Comparison of ENCODE assay signal across 10 cellular contexts in genomic region chr17:76716834-76717205, GRCh38. TPM values are rescaled to one million over a fixed set of nuclear protein-coding genes. Genes with fewer than 3 reads are reported as not detected.
DNase-seq lines count a peak whose midpoint lies in the region; ATAC-seq, FAIRE-seq and TF ChIP-seq lines count a peak whose summit lies in the region.
"Had no signal": no experiment of that assay in that cellular context is flagged by ENCODE, and none has a peak within 500 bp of the region (broad histone marks: within the 10 kb centered on the region; RNA-seq: fewer than 3 reads in every experiment).

No MANE protein-coding gene starts in this region.

- H3K4me3 ChIP-seq in right lobe of liver, result no peak overlapping the region
- H3K4me3 ChIP-seq in HepG2 (replicated peaks in 1 of 3; ENCODE audit: insufficient read depth in 1 of 3, low read depth in 2 of 3, low read length in 3 of 3), result no peak overlapping the region
- H3K4me3 ChIP-seq in astrocyte (ENCODE audit: insufficient read depth, low read depth, low read length), result peak overlapping the region; percentile 40
- no peak overlapping the region for H3K4me3 ChIP-seq in upper lobe of right lung

- H3K27ac ChIP-seq in right lobe of liver, result peak overlapping the region in 2 of 3 donors; percentile 24 to 36
- no peak overlapping the region for H3K27ac ChIP-seq in HepG2 (ENCODE audit: extremely low read length, insufficient read depth, low read length)
- peak overlapping the region; percentile 99 for H3K27ac ChIP-seq in astrocyte (ENCODE audit: low read depth, low read length)
- H3K27ac ChIP-seq in upper lobe of right lung, result peak overlapping the region; percentile 78

- TF ChIP-seq POLR2A in right lobe of liver (IDR thresholded peaks at IDR 0.05) (no peak), HepG2 (IDR thresholded peaks at IDR 0.05; ENCODE audit: insufficient read depth in 1 of 2, low read depth in 2 of 2, low read length in 2 of 2) (no peak)

- DNase-seq in right lobe of liver (no peak), HepG2 (ENCODE audit: low spot score) (no peak), astrocyte (ENCODE audit: low read depth) (peak; percentile 95), kidney glomerular epithelial cell (lab: John Stamatoyannopoulos, UW) (peak; percentile 49), upper lobe of right lung (peak; percentile 28), glutamatergic neuron (no peak), NCI-H1417 (lab: John Stamatoyannopoulos, UW) (no peak), anterior cingulate cortex (lab: John Stamatoyannopoulos, UW) (no peak)
- DNase-seq: activated gamma-delta T cell, Karpas-422 had no signal

- peak overlapping the region; percentile 69 for H3K4me3 Mint-ChIP-seq in astrocyte (ENCODE audit: unreplicated experiment)
- H3K4me3 Mint-ChIP-seq in glutamatergic neuron (ENCODE audit: unreplicated experiment), result no peak overlapping the region

- TF ChIP-seq CTCF in right lobe of liver (IDR thresholded peaks at IDR 0.05), result no peak
- no peak for TF ChIP-seq CTCF in HepG2 (CRISPR knock-in tag; IDR thresholded peaks at IDR 0.05)
- TF ChIP-seq CTCF in astrocyte (IDR thresholded peaks at IDR 0.05; ENCODE audit: insufficient read depth, low read depth, low read length), result no peak
- TF ChIP-seq CTCF in upper lobe of right lung (IDR thresholded peaks at IDR 0.05), result no peak
- TF ChIP-seq CTCF in glutamatergic neuron (IDR thresholded peaks at IDR 0.05; ENCODE audit: partially characterized antibody, unreplicated experiment), result no peak

- peaks cover 0 to 4% (median 0%) of the 10 kb centered on the region in 4 donors for H3K4me1 ChIP-seq in right lobe of liver
- H3K4me1 ChIP-seq in HepG2 (ENCODE audit: insufficient read depth, low read length), result peaks cover 18% of the 10 kb centered on the region
- H3K4me1 ChIP-seq in astrocyte (ENCODE audit: insufficient read depth, low read length), result peaks cover 30% of the 10 kb centered on the region
- peaks cover 26% of the 10 kb centered on the region for H3K4me1 ChIP-seq in upper lobe of right lung

- BruUV-seq in HepG2 (replicated peaks; lab: Mats Ljungman, UMichigan), result no TSS peak

- H2AFZ ChIP-seq in HepG2 (ENCODE audit: low read length) (no peak overlapping the region), astrocyte (ENCODE audit: low read depth, low read length) (no peak overlapping the region)

- no peak overlapping the region for H3K4me2 ChIP-seq in HepG2 (ENCODE audit: low read depth, low read length)
- H3K4me2 ChIP-seq in astrocyte (ENCODE audit: low read length), result peak overlapping the region; percentile 78

- CTCF ChIA-PET in HepG2 (lab: Yijun Ruan, JAX; ENCODE audit: low intra/inter-chr PET ratio, low total read pairs), result no interaction called here

- WGBS in right lobe of liver (ENCODE audit: insufficient coverage, low coverage, low lambda C conversion rate, missing lambda C conversion rate), result 73% methylated on average over 4 of the region's 6 CpGs
- 95% methylated on average over 6 of the region's 6 CpGs for WGBS in HepG2 (ENCODE audit: low lambda C conversion rate)

- H3K79me2 ChIP-seq in HepG2 (ENCODE audit: insufficient read depth, low read length) (peaks cover 3% of the 10 kb centered on the region), astrocyte (ENCODE audit: insufficient read depth, low read length) (peaks cover 53% of the 10 kb centered on the region)

- intact Hi-C loops in right lobe of liver (cut with DNase I) (no loop called here), HepG2 (cut with micrococcal nuclease; ENCODE audit: unreplicated experiment) (no loop called here), upper lobe of right lung (cut with DNase I) (no loop called here)

- TF ChIP-seq RAD21 in HepG2 (CRISPR knock-in tag; IDR thresholded peaks at IDR 0.05), result no peak

- in situ Hi-C loops in HepG2 (cut with HindIII; ENCODE audit: extremely low pct_ligation_motif_present, low pct_unique_long_range_greater_than_20kb), result loop anchor here (5.0 kb wide), 1 partner anchor 35 kb away; no protein-coding TSS in a partner anchor

- H3K27me3 Mint-ChIP-seq in astrocyte (ENCODE audit: low read depth, unreplicated experiment), result no peaks in the 10 kb centered on the region
- no peaks in the 10 kb centered on the region for H3K27me3 Mint-ChIP-seq in glutamatergic neuron (ENCODE audit: unreplicated experiment)

- no peak for TF ChIP-seq EP300 in HepG2 (IDR thresholded peaks at IDR 0.05; ENCODE audit: low read depth in 2 of 2, low read length in 2 of 2)
- no peak for TF ChIP-seq EP300 in HepG2 (CRISPR knock-in tag; IDR thresholded peaks at IDR 0.05; ENCODE audit: borderline replicate concordance)

- no peaks in the 10 kb centered on the region; the same call in 1 of the 2 replicates for H4K20me1 ChIP-seq in HepG2 (ENCODE audit: insufficient read depth, low read length)
- H4K20me1 ChIP-seq in astrocyte (ENCODE audit: insufficient read depth, low read length), result peaks cover 70% of the 10 kb centered on the region

- H3K4me1 Mint-ChIP-seq in astrocyte (ENCODE audit: low read depth, unreplicated experiment) (peaks cover 23% of the 10 kb centered on the region), glutamatergic neuron (ENCODE audit: low read depth, unreplicated experiment) (peaks cover 14% of the 10 kb centered on the region)

- H3K9me3 ChIP-seq in right lobe of liver (no peaks in the 10 kb centered on the region), HepG2 (ENCODE audit: low read length) (no peaks in the 10 kb centered on the region), astrocyte (ENCODE audit: insufficient read depth, low read depth, low read length) (no peaks in the 10 kb centered on the region), upper lobe of right lung (no peaks in the 10 kb centered on the region)

- POLR2A ChIA-PET in HepG2 (lab: Yijun Ruan, JAX), result interaction anchor here (0.8 to 2.4 kb wide), 2 partner anchors 9 to 45 kb away, joined by 4 to 15 read pairs; partner anchors contain the start of genes JMJD6 and METTL23

- H3K9ac ChIP-seq in HepG2 (ENCODE audit: insufficient read depth, low read depth, low read length), result no peak overlapping the region
- H3K9ac ChIP-seq in astrocyte (ENCODE audit: low read length), result peak overlapping the region; percentile 86

- H3K27me3 ChIP-seq in right lobe of liver (no peaks in the 10 kb centered on the region), HepG2 (ENCODE audit: control insufficient read depth in 1 of 2, insufficient read depth in 2 of 2, low read length in 2 of 2) (no peaks in the 10 kb centered on the region), astrocyte (ENCODE audit: insufficient read depth, low read length) (no peaks in the 10 kb centered on the region), upper lobe of right lung (no peaks in the 10 kb centered on the region)

- H3K27ac Mint-ChIP-seq in astrocyte (ENCODE audit: unreplicated experiment), result peak overlapping the region; percentile 97
- H3K27ac Mint-ChIP-seq in glutamatergic neuron (ENCODE audit: unreplicated experiment), result no peak overlapping the region

- H3K9me3 Mint-ChIP-seq in astrocyte (ENCODE audit: unreplicated experiment) (no peaks in the 10 kb centered on the region), glutamatergic neuron (ENCODE audit: unreplicated experiment) (no peaks in the 10 kb centered on the region)

- FAIRE-seq in HepG2 (lab: Jason Lieb, UNC) (no peak), astrocyte (lab: Jason Lieb, UNC) (no peak)

- ATAC-seq in right lobe of liver, result no peak
- no peak for ATAC-seq in HepG2
- no peak for ATAC-seq in upper lobe of right lung

- H3K36me3 Mint-ChIP-seq in astrocyte (ENCODE audit: low read depth, unreplicated experiment) (peaks cover 19% of the 10 kb centered on the region), glutamatergic neuron (ENCODE audit: unreplicated experiment) (no peaks in the 10 kb centered on the region)

- peaks cover 10 to 84% (median 45%) of the 10 kb centered on the region in 4 donors for H3K36me3 ChIP-seq in right lobe of liver
- peaks cover 33 to 78% of the 10 kb centered on the region in 2 experiments for H3K36me3 ChIP-seq in HepG2 (replicated peaks in 1 of 2; ENCODE audit: control insufficient read depth in 1 of 2, insufficient read depth in 2 of 2, low read length in 2 of 2)
- peaks cover 52% of the 10 kb centered on the region for H3K36me3 ChIP-seq in astrocyte (ENCODE audit: insufficient read depth, low read length)
- peaks cover 89% of the 10 kb centered on the region for H3K36me3 ChIP-seq in upper lobe of right lung

RNA-seq across cellular contexts. Expression of gene MXRA7, which starts 6.1 kb away (rescaled TPM):
- total RNA-seq in right lobe of liver (10 to 100 TPM in 5 of 6 experiments, 1 to 10 TPM in 1; 7.7 to 25.4 (median 15.3) TPM), HepG2 (2016; rRNA removed; fragmentation: Illumina TruSeq; extraction: Trizol) (28.0 and 44.8 TPM in 2 replicates), astrocyte (177 and 179 TPM in 2 replicates), upper lobe of right lung (159 TPM), glutamatergic neuron (ENCODE audit: unreplicated experiment) (236 TPM)
- 22.8 and 24.5 TPM in 2 replicates for total RNA-seq in HepG2 (2016; cell fraction: cytosol; rRNA removed; fragmentation: Illumina TruSeq; extraction: Trizol; ENCODE audit: low read depth)
- total RNA-seq in HepG2 (2016; cell fraction: insoluble cytoplasmic fraction; rRNA removed; fragmentation: Illumina TruSeq; extraction: Trizol), result 30.0 and 44.9 TPM in 2 replicates
- 51.0 and 58.7 TPM in 2 replicates for total RNA-seq in HepG2 (2016; cell fraction: membrane; rRNA removed; fragmentation: Illumina TruSeq; extraction: Trizol)
- 30.0 and 37.9 TPM in 2 replicates for total RNA-seq in HepG2 (2016; cell fraction: nucleus; rRNA removed; fragmentation: Illumina TruSeq; extraction: Trizol)
- polyA plus RNA-seq in HepG2 (2011; rRNA removed), result 112 and 139 TPM in 2 replicates
- polyA plus RNA-seq in HepG2 (2011; cell fraction: cytosol; rRNA removed), result 75.0 and 131 TPM in 2 replicates
- polyA plus RNA-seq in HepG2 (2011; cell fraction: nucleus; rRNA removed), result 36.3 and 45.0 TPM in 2 replicates
- 131 and 138 TPM in 2 replicates for polyA plus RNA-seq in HepG2 (2012)
- polyA plus RNA-seq in HepG2 (2016; cell fraction: cytosol; fragmentation: Illumina TruSeq; extraction: Trizol; ENCODE audit: low read depth), result 36.6 and 41.1 TPM in 2 replicates
- 37.7 and 42.0 TPM in 2 replicates for polyA plus RNA-seq in HepG2 (2016; cell fraction: insoluble cytoplasmic fraction; fragmentation: Illumina TruSeq; extraction: Trizol; ENCODE audit: low read depth)
- 56.2 and 59.4 TPM in 2 replicates for polyA plus RNA-seq in HepG2 (2016; cell fraction: membrane; fragmentation: Illumina TruSeq; extraction: Trizol; ENCODE audit: low read depth)
- polyA plus RNA-seq in HepG2 (2016; cell fraction: nucleus; fragmentation: Illumina TruSeq; extraction: Trizol; ENCODE audit: insufficient read depth, low read depth), result 59.5 and 60.5 TPM in 2 replicates
- 21.9 and 76.0 TPM in 2 replicates for polyA minus RNA-seq in HepG2 (2011; rRNA and poly(A)+ RNA removed; ENCODE audit: low replicate concordance)
- polyA minus RNA-seq in HepG2 (2011; cell fraction: cytosol; rRNA and poly(A)+ RNA removed), result 38.4 and 70.8 TPM in 2 replicates
- polyA minus RNA-seq in HepG2 (2011; cell fraction: nucleus; rRNA and poly(A)+ RNA removed), result 18.8 and 29.5 TPM in 2 replicates

RNA-seq across cellular contexts. Expression of gene JMJD6, which starts 9.6 kb away (rescaled TPM):
- total RNA-seq in right lobe of liver (10 to 100 TPM in 5 of 6 experiments, 1 to 10 TPM in 1; 10.0 to 15.8 (median 11.1) TPM), HepG2 (2016; rRNA removed; fragmentation: Illumina TruSeq; extraction: Trizol) (41.0 and 49.1 TPM in 2 replicates), astrocyte (45.5 and 47.2 TPM in 2 replicates), upper lobe of right lung (29.6 TPM), glutamatergic neuron (ENCODE audit: unreplicated experiment) (39.0 TPM)
- 9.7 and 10.0 TPM in 2 replicates for total RNA-seq in HepG2 (2016; cell fraction: cytosol; rRNA removed; fragmentation: Illumina TruSeq; extraction: Trizol; ENCODE audit: low read depth)
- 41.7 and 48.0 TPM in 2 replicates for total RNA-seq in HepG2 (2016; cell fraction: insoluble cytoplasmic fraction; rRNA removed; fragmentation: Illumina TruSeq; extraction: Trizol)
- 15.3 and 17.9 TPM in 2 replicates for total RNA-seq in HepG2 (2016; cell fraction: membrane; rRNA removed; fragmentation: Illumina TruSeq; extraction: Trizol)
- 24.8 and 26.0 TPM in 2 replicates for total RNA-seq in HepG2 (2016; cell fraction: nucleus; rRNA removed; fragmentation: Illumina TruSeq; extraction: Trizol)
- polyA plus RNA-seq in HepG2 (2011; rRNA removed), result 33.6 and 36.0 TPM in 2 replicates
- 25.2 and 31.5 TPM in 2 replicates for polyA plus RNA-seq in HepG2 (2011; cell fraction: cytosol; rRNA removed)
- 43.8 and 48.7 TPM in 2 replicates for polyA plus RNA-seq in HepG2 (2011; cell fraction: nucleus; rRNA removed)
- polyA plus RNA-seq in HepG2 (2012), result 37.4 and 57.9 TPM in 2 replicates
- 7.4 and 7.7 TPM in 2 replicates for polyA plus RNA-seq in HepG2 (2016; cell fraction: cytosol; fragmentation: Illumina TruSeq; extraction: Trizol; ENCODE audit: low read depth)
- polyA plus RNA-seq in HepG2 (2016; cell fraction: insoluble cytoplasmic fraction; fragmentation: Illumina TruSeq; extraction: Trizol; ENCODE audit: low read depth), result 47.9 and 48.6 TPM in 2 replicates
- polyA plus RNA-seq in HepG2 (2016; cell fraction: membrane; fragmentation: Illumina TruSeq; extraction: Trizol; ENCODE audit: low read depth), result 11.8 and 11.9 TPM in 2 replicates
- polyA plus RNA-seq in HepG2 (2016; cell fraction: nucleus; fragmentation: Illumina TruSeq; extraction: Trizol; ENCODE audit: insufficient read depth, low read depth), result 37.6 and 45.3 TPM in 2 replicates
- 14.9 and 21.3 TPM in 2 replicates for polyA minus RNA-seq in HepG2 (2011; rRNA and poly(A)+ RNA removed; ENCODE audit: low replicate concordance)
- polyA minus RNA-seq in HepG2 (2011; cell fraction: cytosol; rRNA and poly(A)+ RNA removed), result 13.4 and 16.7 TPM in 2 replicates
- polyA minus RNA-seq in HepG2 (2011; cell fraction: nucleus; rRNA and poly(A)+ RNA removed), result 10.3 and 15.4 TPM in 2 replicates

RNA-seq across cellular contexts. Expression of gene METTL23, which starts 9.8 kb away (rescaled TPM):
- total RNA-seq in right lobe of liver (10 to 100 TPM; 16.0 to 25.0 (median 18.7) TPM), HepG2 (2016; rRNA removed; fragmentation: Illumina TruSeq; extraction: Trizol) (39.7 and 39.9 TPM in 2 replicates), astrocyte (24.3 and 26.0 TPM in 2 replicates), upper lobe of right lung (31.6 TPM), glutamatergic neuron (ENCODE audit: unreplicated experiment) (24.3 TPM)
- 13.8 and 15.1 TPM in 2 replicates for total RNA-seq in HepG2 (2016; cell fraction: cytosol; rRNA removed; fragmentation: Illumina TruSeq; extraction: Trizol; ENCODE audit: low read depth)
- 40.1 and 40.8 TPM in 2 replicates for total RNA-seq in HepG2 (2016; cell fraction: insoluble cytoplasmic fraction; rRNA removed; fragmentation: Illumina TruSeq; extraction: Trizol)
- 23.4 and 26.9 TPM in 2 replicates for total RNA-seq in HepG2 (2016; cell fraction: membrane; rRNA removed; fragmentation: Illumina TruSeq; extraction: Trizol)
- 28.8 and 32.4 TPM in 2 replicates for total RNA-seq in HepG2 (2016; cell fraction: nucleus; rRNA removed; fragmentation: Illumina TruSeq; extraction: Trizol)
- polyA plus RNA-seq in HepG2 (2011; rRNA removed), result 85.4 and 104 TPM in 2 replicates
- polyA plus RNA-seq in HepG2 (2011; cell fraction: cytosol; rRNA removed), result 54.2 and 65.9 TPM in 2 replicates
- 68.9 and 70.3 TPM in 2 replicates for polyA plus RNA-seq in HepG2 (2011; cell fraction: nucleus; rRNA removed)
- 49.3 and 49.6 TPM in 2 replicates for polyA plus RNA-seq in HepG2 (2012)
- 16.6 and 18.6 TPM in 2 replicates for polyA plus RNA-seq in HepG2 (2016; cell fraction: cytosol; fragmentation: Illumina TruSeq; extraction: Trizol; ENCODE audit: low read depth)
- polyA plus RNA-seq in HepG2 (2016; cell fraction: insoluble cytoplasmic fraction; fragmentation: Illumina TruSeq; extraction: Trizol; ENCODE audit: low read depth), result 45.5 and 51.2 TPM in 2 replicates
- 22.2 and 23.6 TPM in 2 replicates for polyA plus RNA-seq in HepG2 (2016; cell fraction: membrane; fragmentation: Illumina TruSeq; extraction: Trizol; ENCODE audit: low read depth)
- polyA plus RNA-seq in HepG2 (2016; cell fraction: nucleus; fragmentation: Illumina TruSeq; extraction: Trizol; ENCODE audit: insufficient read depth, low read depth), result 60.8 and 67.8 TPM in 2 replicates
- 23.4 and 37.2 TPM in 2 replicates for polyA minus RNA-seq in HepG2 (2011; rRNA and poly(A)+ RNA removed; ENCODE audit: low replicate concordance)
- 17.2 and 17.6 TPM in 2 replicates for polyA minus RNA-seq in HepG2 (2011; cell fraction: cytosol; rRNA and poly(A)+ RNA removed)
- polyA minus RNA-seq in HepG2 (2011; cell fraction: nucleus; rRNA and poly(A)+ RNA removed), result 17.6 and 22.6 TPM in 2 replicates

RNA-seq across cellular contexts. Expression of gene SRSF2, which starts 20.3 kb away (rescaled TPM):
- total RNA-seq in right lobe of liver (100 to 1,000 TPM in 1 of 6 experiments, 10 to 100 TPM in 5; 62.4 to 106 (median 86.0) TPM), HepG2 (2016; rRNA removed; fragmentation: Illumina TruSeq; extraction: Trizol) (249 and 319 TPM in 2 replicates), astrocyte (143 and 176 TPM in 2 replicates), upper lobe of right lung (145 TPM), glutamatergic neuron (ENCODE audit: unreplicated experiment) (188 TPM)
- total RNA-seq in HepG2 (2016; cell fraction: cytosol; rRNA removed; fragmentation: Illumina TruSeq; extraction: Trizol; ENCODE audit: low read depth), result 103 and 114 TPM in 2 replicates
- total RNA-seq in HepG2 (2016; cell fraction: insoluble cytoplasmic fraction; rRNA removed; fragmentation: Illumina TruSeq; extraction: Trizol), result 260 and 312 TPM in 2 replicates
- 135 and 140 TPM in 2 replicates for total RNA-seq in HepG2 (2016; cell fraction: membrane; rRNA removed; fragmentation: Illumina TruSeq; extraction: Trizol)
- 349 and 418 TPM in 2 replicates for total RNA-seq in HepG2 (2016; cell fraction: nucleus; rRNA removed; fragmentation: Illumina TruSeq; extraction: Trizol)
- polyA plus RNA-seq in HepG2 (2011; rRNA removed), result 306 and 308 TPM in 2 replicates
- 103 and 169 TPM in 2 replicates for polyA plus RNA-seq in HepG2 (2011; cell fraction: cytosol; rRNA removed)
- 1,720 and 2,373 TPM in 2 replicates for polyA plus RNA-seq in HepG2 (2011; cell fraction: nucleus; rRNA removed)
- polyA plus RNA-seq in HepG2 (2012), result 214 and 282 TPM in 2 replicates
- 77.5 and 85.0 TPM in 2 replicates for polyA plus RNA-seq in HepG2 (2016; cell fraction: cytosol; fragmentation: Illumina TruSeq; extraction: Trizol; ENCODE audit: low read depth)
- polyA plus RNA-seq in HepG2 (2016; cell fraction: insoluble cytoplasmic fraction; fragmentation: Illumina TruSeq; extraction: Trizol; ENCODE audit: low read depth), result 376 and 395 TPM in 2 replicates
- polyA plus RNA-seq in HepG2 (2016; cell fraction: membrane; fragmentation: Illumina TruSeq; extraction: Trizol; ENCODE audit: low read depth), result 116 and 123 TPM in 2 replicates
- polyA plus RNA-seq in HepG2 (2016; cell fraction: nucleus; fragmentation: Illumina TruSeq; extraction: Trizol; ENCODE audit: insufficient read depth, low read depth), result 776 and 819 TPM in 2 replicates
- 243 and 377 TPM in 2 replicates for polyA minus RNA-seq in HepG2 (2011; rRNA and poly(A)+ RNA removed; ENCODE audit: low replicate concordance)
- 59.7 and 82.4 TPM in 2 replicates for polyA minus RNA-seq in HepG2 (2011; cell fraction: cytosol; rRNA and poly(A)+ RNA removed)
- polyA minus RNA-seq in HepG2 (2011; cell fraction: nucleus; rRNA and poly(A)+ RNA removed), result 526 and 551 TPM in 2 replicates

RNA-seq across cellular contexts. Expression of gene MFSD11, which starts 21.1 kb away (rescaled TPM):
- total RNA-seq in right lobe of liver (10 to 100 TPM in 5 of 6 experiments, 1 to 10 TPM in 1; 8.5 to 16.3 (median 15.3) TPM), HepG2 (2016; rRNA removed; fragmentation: Illumina TruSeq; extraction: Trizol) (19.4 and 36.3 TPM in 2 replicates), astrocyte (20.1 and 20.9 TPM in 2 replicates), upper lobe of right lung (32.3 TPM), glutamatergic neuron (ENCODE audit: unreplicated experiment) (33.7 TPM)
- 19.7 and 21.0 TPM in 2 replicates for total RNA-seq in HepG2 (2016; cell fraction: cytosol; rRNA removed; fragmentation: Illumina TruSeq; extraction: Trizol; ENCODE audit: low read depth)
- 17.3 and 35.0 TPM in 2 replicates for total RNA-seq in HepG2 (2016; cell fraction: insoluble cytoplasmic fraction; rRNA removed; fragmentation: Illumina TruSeq; extraction: Trizol)
- 17.5 and 20.2 TPM in 2 replicates for total RNA-seq in HepG2 (2016; cell fraction: membrane; rRNA removed; fragmentation: Illumina TruSeq; extraction: Trizol)
- 39.1 and 44.6 TPM in 2 replicates for total RNA-seq in HepG2 (2016; cell fraction: nucleus; rRNA removed; fragmentation: Illumina TruSeq; extraction: Trizol)
- 25.2 and 26.1 TPM in 2 replicates for polyA plus RNA-seq in HepG2 (2011; rRNA removed)
- 11.6 and 16.0 TPM in 2 replicates for polyA plus RNA-seq in HepG2 (2011; cell fraction: cytosol; rRNA removed)
- 59.2 and 64.8 TPM in 2 replicates for polyA plus RNA-seq in HepG2 (2011; cell fraction: nucleus; rRNA removed)
- 20.4 and 24.1 TPM in 2 replicates for polyA plus RNA-seq in HepG2 (2012)
- 5.8 and 6.2 TPM in 2 replicates for polyA plus RNA-seq in HepG2 (2016; cell fraction: cytosol; fragmentation: Illumina TruSeq; extraction: Trizol; ENCODE audit: low read depth)
- polyA plus RNA-seq in HepG2 (2016; cell fraction: insoluble cytoplasmic fraction; fragmentation: Illumina TruSeq; extraction: Trizol; ENCODE audit: low read depth), result 13.0 and 15.6 TPM in 2 replicates
- 9.2 and 11.8 TPM in 2 replicates for polyA plus RNA-seq in HepG2 (2016; cell fraction: membrane; fragmentation: Illumina TruSeq; extraction: Trizol; ENCODE audit: low read depth)
- polyA plus RNA-seq in HepG2 (2016; cell fraction: nucleus; fragmentation: Illumina TruSeq; extraction: Trizol; ENCODE audit: insufficient read depth, low read depth), result 60.1 and 68.2 TPM in 2 replicates
- polyA minus RNA-seq in HepG2 (2011; rRNA and poly(A)+ RNA removed; ENCODE audit: low replicate concordance), result 33.4 and 39.8 TPM in 2 replicates
- 12.8 and 16.1 TPM in 2 replicates for polyA minus RNA-seq in HepG2 (2011; cell fraction: cytosol; rRNA and poly(A)+ RNA removed)
- 36.3 and 51.1 TPM in 2 replicates for polyA minus RNA-seq in HepG2 (2011; cell fraction: nucleus; rRNA and poly(A)+ RNA removed)

Comparison
In these comparisons a context has a peak if more than half of its experiments do, and no peak if none do; other contexts are left out.
1. DNase-seq: peak in astrocyte (single experiment), kidney glomerular epithelial cell (single experiment) and upper lobe of right lung (single experiment); none in right lobe of liver (0 of 3), HepG2 (single experiment), glutamatergic neuron (single experiment), NCI-H1417 (0 of 3) and anterior cingulate cortex (0 of 58).